In genomic region chr12:2341051-2341751, GRCh38 we compare ENCODE assay signal across 1 cellular context.
TF ChIP-seq lines count a peak whose summit lies in the region.

No MANE protein-coding gene starts in this region.

TF ChIP-seq in SK-N-SH, 30 proteins besides CTCF, POLR2A, EP300 and RAD21 (continued from another document):
- TF ChIP-seq, protein P1, sequence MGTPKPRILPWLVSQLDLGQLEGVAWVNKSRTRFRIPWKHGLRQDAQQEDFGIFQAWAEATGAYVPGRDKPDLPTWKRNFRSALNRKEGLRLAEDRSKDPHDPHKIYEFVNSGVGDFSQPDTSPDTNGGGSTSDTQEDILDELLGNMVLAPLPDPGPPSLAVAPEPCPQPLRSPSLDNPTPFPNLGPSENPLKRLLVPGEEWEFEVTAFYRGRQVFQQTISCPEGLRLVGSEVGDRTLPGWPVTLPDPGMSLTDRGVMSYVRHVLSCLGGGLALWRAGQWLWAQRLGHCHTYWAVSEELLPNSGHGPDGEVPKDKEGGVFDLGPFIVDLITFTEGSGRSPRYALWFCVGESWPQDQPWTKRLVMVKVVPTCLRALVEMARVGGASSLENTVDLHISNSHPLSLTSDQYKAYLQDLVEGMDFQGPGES (IDR thresholded peaks at IDR 0.05; ENCODE audit: low read depth, low read length) = no peak
- TF ChIP-seq CHD2 (IDR thresholded peaks at IDR 0.05; ENCODE audit: low read length, partially characterized antibody) (no peak), TCF12 (IDR thresholded peaks at IDR 0.05) (no peak), GATA2 (CRISPR knock-in tag; IDR thresholded peaks at IDR 0.05) (no peak), FOSL2 (IDR thresholded peaks at IDR 0.05; ENCODE audit: borderline replicate concordance, low read depth) (no peak), REST (IDR thresholded peaks at IDR 0.05; ENCODE audit: low read depth, low read length) (no peak)
- TF ChIP-seq, protein P2, sequence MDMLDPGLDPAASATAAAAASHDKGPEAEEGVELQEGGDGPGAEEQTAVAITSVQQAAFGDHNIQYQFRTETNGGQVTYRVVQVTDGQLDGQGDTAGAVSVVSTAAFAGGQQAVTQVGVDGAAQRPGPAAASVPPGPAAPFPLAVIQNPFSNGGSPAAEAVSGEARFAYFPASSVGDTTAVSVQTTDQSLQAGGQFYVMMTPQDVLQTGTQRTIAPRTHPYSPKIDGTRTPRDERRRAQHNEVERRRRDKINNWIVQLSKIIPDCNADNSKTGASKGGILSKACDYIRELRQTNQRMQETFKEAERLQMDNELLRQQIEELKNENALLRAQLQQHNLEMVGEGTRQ (IDR thresholded peaks at IDR 0.05; ENCODE audit: borderline replicate concordance, low read depth, low read length) = no peak
